Comparison of ENCODE assay signal across 7 cellular contexts in the genomic region with DNA sequence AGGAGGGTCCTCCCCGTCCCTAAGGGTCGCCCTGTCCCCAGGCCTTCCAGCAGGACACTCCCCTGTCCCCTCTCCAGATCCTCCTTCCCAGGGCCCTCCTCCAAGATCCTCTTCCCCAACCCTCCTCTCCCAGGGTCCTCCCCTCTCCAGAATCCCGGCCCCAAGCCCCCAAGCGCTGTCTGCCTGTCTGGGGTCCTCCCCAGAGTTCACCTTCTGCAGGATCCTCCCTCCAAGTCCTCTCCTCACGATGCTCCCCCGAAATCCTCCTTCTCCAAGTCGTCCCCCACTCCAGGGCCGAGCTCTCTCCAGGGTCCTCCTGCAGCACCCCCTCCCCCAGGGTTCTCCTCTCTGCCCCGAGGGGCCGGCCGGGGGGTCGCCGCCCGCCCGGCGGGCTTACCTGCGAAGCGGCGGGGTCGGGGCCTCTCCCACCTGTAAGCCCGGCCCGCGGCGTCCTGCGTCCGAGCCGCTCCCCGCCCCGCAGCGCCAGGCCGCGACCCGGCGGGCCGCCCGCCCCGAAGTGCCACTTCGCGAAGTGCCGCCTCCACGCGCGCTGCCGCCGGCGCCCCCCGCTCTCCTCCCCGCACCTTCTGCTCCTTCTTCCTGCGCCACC. TPM values are rescaled to one million over a fixed set of nuclear protein-coding genes. Genes with fewer than 3 reads are reported as not detected.
DNase-seq lines count a peak whose midpoint lies in the region; ATAC-seq and TF ChIP-seq lines count a peak whose summit lies in the region.

No MANE protein-coding gene starts in this region.

- H3K27ac Mint-ChIP-seq in naive B cell = peak overlapping the region in 1 of 6 donors; percentile 67

- peaks cover 14 to 20% (median 15%) of the 10 kb centered on the region in 3 donors for H3K4me1 Mint-ChIP-seq in naive B cell

- CTCF ChIA-PET in HEK293T (lab: Yijun Ruan, JAX) = interaction anchor here (1.7 kb wide), 1 partner anchor 11 kb away, joined by 5 read pairs; no protein-coding TSS in a partner anchor

- H3K4me3 Mint-ChIP-seq in naive B cell = peak overlapping the region; percentile 76 to 92 (median 86)

- no peak for DNase-seq in LNCaP clone FGC (ENCODE audit: low read depth)
- no peak for DNase-seq in naive B cell
- no peak for DNase-seq in amniotic stem cell (lab: John Stamatoyannopoulos, UW)
- DNase-seq in HEK293T (ENCODE audit: extremely low spot score) = no peak
- no peak for DNase-seq in NCI-H226

- H3K36me3 ChIP-seq in duodenal mucosa (ENCODE audit: control insufficient read depth in 1 of 2, insufficient read depth in 2 of 2, low read length in 2 of 2) = no peaks in the 10 kb centered on the region

- no peaks in the 10 kb centered on the region for H3K9me3 Mint-ChIP-seq in naive B cell

- peak; percentile 18 for ATAC-seq in GM21390 (IDR thresholded peaks at IDR 0.05; ENCODE audit: unreplicated experiment)
- peak; percentile 15 to 20 for ATAC-seq in naive B cell (ENCODE audit: low read depth in 2 of 2)

- H3K27me3 ChIP-seq in duodenal mucosa (ENCODE audit: control insufficient read depth in 1 of 2, insufficient read depth in 2 of 2, low read length in 2 of 2) = peaks cover 0 to 5% of the 10 kb centered on the region in 2 donors

- no peaks in the 10 kb centered on the region for H3K36me3 Mint-ChIP-seq in naive B cell

- H3K27ac ChIP-seq in duodenal mucosa (ENCODE audit: low read depth, low read length) = no peak overlapping the region

- H3K4me3 ChIP-seq in LNCaP clone FGC (ENCODE audit: low read depth, low read length) (peak overlapping the region; percentile 90), duodenal mucosa (ENCODE audit: low read depth in 1 of 2, low read length in 2 of 2) (peak overlapping the region; percentile 53 to 65)

- TF ChIP-seq CTCF in LNCaP clone FGC (IDR thresholded peaks at IDR 0.05; ENCODE audit: control insufficient read depth, extremely low read depth, insufficient read depth) = no peak

- peaks cover 28 to 81% (median 34%) of the 10 kb centered on the region in 3 donors for H3K27me3 Mint-ChIP-seq in naive B cell

- H3K9me3 ChIP-seq in duodenal mucosa (ENCODE audit: control insufficient read depth in 1 of 2, low read length in 2 of 2) = no peaks in the 10 kb centered on the region

- H3K9ac ChIP-seq in duodenal mucosa (ENCODE audit: low read depth in 1 of 2, low read length in 2 of 2) = peak overlapping the region; percentile 9 to 15

- POLR2A ChIA-PET in HEK293T (lab: Yijun Ruan, JAX) = interaction anchor here (1.0 to 1.3 kb wide), 2 partner anchors 14 to 565 kb away, joined by 3 read pairs; no protein-coding TSS in a partner anchor

- H3K4me1 ChIP-seq in duodenal mucosa (ENCODE audit: control insufficient read depth in 1 of 2, insufficient read depth in 2 of 2, low read length in 2 of 2) = peaks cover 17 to 45% of the 10 kb centered on the region in 2 donors

TF ChIP-seq in HEK293T, 16 proteins besides CTCF, POLR2A, EP300 and RAD21:
- TF ChIP-seq BHLHE40 (IDR thresholded peaks at IDR 0.05; ENCODE audit: borderline replicate concordance) = no peak
- TF ChIP-seq L3MBTL2 (conservative IDR thresholded peaks at IDR 0.05) = no peak
- TF ChIP-seq FOXK2 (IDR thresholded peaks at IDR 0.05) = no peak
- TF ChIP-seq ARNT (IDR thresholded peaks at IDR 0.05) = no peak
- no peak for TF ChIP-seq ZNF384 (IDR thresholded peaks at IDR 0.05)
- TF ChIP-seq FOXM1 (IDR thresholded peaks at IDR 0.05; ENCODE audit: borderline replicate concordance) = no peak
- no peak for TF ChIP-seq CTBP1 (IDR thresholded peaks at IDR 0.05; ENCODE audit: borderline replicate concordance)
- no peak for TF ChIP-seq TARDBP (IDR thresholded peaks at IDR 0.05)
TF ChIP-seq in HEK293T: peak in this region for 0.

RNA-seq across cellular contexts. Expression of gene BAIAP2, which starts 0.7 kb away (rescaled TPM):
- polyA plus RNA-seq in naive B cell (ENCODE audit: low read depth in 6 of 6) = 1 to 10 TPM in 3 of 6 donors, under 1 TPM in 3; 0.19 to 6.1 (median 0.79) TPM

RNA-seq across cellular contexts. Expression of gene CHMP6, which starts 42.6 kb away (rescaled TPM):
- 10 to 100 TPM; 38.8 to 51.8 (median 43.5) TPM for polyA plus RNA-seq in naive B cell (ENCODE audit: low read depth in 6 of 6)
